In genomic region chr17:57830880-57831279, GRCh38 we compare ENCODE assay signal across 27 cellular contexts.
"Had no signal": no experiment of that assay in that cellular context is flagged by ENCODE, and none has a peak within 500 bp of the region (broad histone marks: within the 10 kb centered on the region; RNA-seq: fewer than 3 reads in every experiment).

No MANE protein-coding gene starts in this region.

- DNase-seq: activated B cell treated with CpG ODN at 0.5 μM for 24 hours; activated CD4-positive, alpha-beta memory T cell treated with anti-CD3 and anti-CD28 coated beads for 36 hours; activated CD4-positive, alpha-beta T cell treated with anti-CD3 and anti-CD28 coated beads for 4 hours; activated CD4-positive, alpha-beta T cell treated with anti-CD3 and anti-CD28 coated beads, Interleukin-2, amount 50 U/mL, for 1 hour; activated CD4-positive, CD25-positive, alpha-beta regulatory T cell treated with anti-CD3 and anti-CD28 coated beads, Interleukin-2, amount 50 U/mL, for 72 hours; activated CD8-positive, alpha-beta memory T cell treated with anti-CD3 and anti-CD28 coated beads, Interleukin-2, amount 50 U/mL, for 4 hours; activated gamma-delta T cell treated with Interleukin-2 at 50 U/mL for 16 hours; activated naive CD4-positive, alpha-beta T cell treated with anti-CD3 and anti-CD28 coated beads for 36 hours; activated T-cell treated with anti-CD3 and anti-CD28 coated beads for 4 hours; activated T-cell treated with anti-CD3 and anti-CD28 coated beads, Interleukin-2, amount 50 U/mL, for 4 hours; adrenal gland; body of pancreas; NCI-H1105 treated with DMSO at 0.1 percent for 48 hours; NCI-H1436; NCI-H1694; NCI-H1930; NCI-H2081 treated with DMSO at 0.1 percent for 48 hours; NCI-H345; NCI-H524 treated with DMSO at 0.1 percent for 48 hours; SHP77; SJCRH30 had no signal

- H3K9me3 ChIP-seq: adrenal gland, body of pancreas, breast epithelium, SJCRH30 had no signal

- H3K4me3 ChIP-seq: adrenal gland, body of pancreas, breast epithelium, SJCRH30, SK-N-MC had no signal

- H3K9me3 Mint-ChIP-seq: activated B cell treated with CpG ODN at 0.5 μM for 24 hours; activated CD4-positive, alpha-beta memory T cell treated with anti-CD3 and anti-CD28 coated beads for 36 hours; activated naive CD4-positive, alpha-beta T cell treated with anti-CD3 and anti-CD28 coated beads for 36 hours; activated naive CD4-positive, alpha-beta T cell treated with anti-CD3 and anti-CD28 coated beads, Interleukin-2, amount 50 U/mL, for 72 hours; activated T-cell treated with anti-CD3 and anti-CD28 coated beads, Interleukin-2, amount 50 U/mL, for 4 hours; activated T-helper 1 cell treated with anti-CD3 and anti-CD28 coated beads, Interleukin-12 subunit alpha, Interleukin-12 subunit beta, Interleukin-2, Interleukin-4 antibody, amounts not matched to agents 30 ng/mL and 10 ng/mL and 1 ng/mL, durations not matched to agents 14 hours and 24 hours and 36 hours; T-helper 2 cell treated with Interferon-gamma antibody and Interleukin-4, amounts not matched to agents 5 μg/mL and 100 μg/mL, for 36 hours had no signal

- H3K27ac ChIP-seq: adrenal gland, body of pancreas, breast epithelium, SJCRH30, SK-N-MC had no signal

- H3K4me3 Mint-ChIP-seq: activated B cell treated with CpG ODN at 0.5 μM for 24 hours; activated CD4-positive, alpha-beta memory T cell treated with anti-CD3 and anti-CD28 coated beads for 36 hours; activated naive CD4-positive, alpha-beta T cell treated with anti-CD3 and anti-CD28 coated beads for 36 hours; activated T-cell treated with anti-CD3 and anti-CD28 coated beads, Interleukin-2, amount 50 U/mL, for 4 hours; activated T-helper 1 cell treated with anti-CD3 and anti-CD28 coated beads, Interleukin-12 subunit alpha, Interleukin-12 subunit beta, Interleukin-2, Interleukin-4 antibody, amounts not matched to agents 30 ng/mL and 10 ng/mL and 1 ng/mL, durations not matched to agents 14 hours and 24 hours and 36 hours; T-helper 2 cell treated with Interferon-gamma antibody and Interleukin-4, amounts not matched to agents 5 μg/mL and 100 μg/mL, for 36 hours had no signal

- H3K27ac Mint-ChIP-seq: activated B cell treated with CpG ODN at 0.5 μM for 24 hours; activated CD4-positive, alpha-beta memory T cell treated with anti-CD3 and anti-CD28 coated beads for 36 hours; activated naive CD4-positive, alpha-beta T cell treated with anti-CD3 and anti-CD28 coated beads for 36 hours; activated naive CD4-positive, alpha-beta T cell treated with anti-CD3 and anti-CD28 coated beads, Interleukin-2, amount 50 U/mL, for 72 hours; activated T-helper 1 cell treated with anti-CD3 and anti-CD28 coated beads, Interleukin-12 subunit alpha, Interleukin-12 subunit beta, Interleukin-2, Interleukin-4 antibody, amounts not matched to agents 30 ng/mL and 10 ng/mL and 1 ng/mL, durations not matched to agents 14 hours and 24 hours and 36 hours; T-helper 2 cell treated with Interferon-gamma antibody and Interleukin-4, amounts not matched to agents 5 μg/mL and 100 μg/mL, for 36 hours had no signal

- H3K4me1 Mint-ChIP-seq: activated B cell treated with CpG ODN at 0.5 μM for 24 hours had no signal

- H3K36me3 Mint-ChIP-seq: activated CD4-positive, alpha-beta memory T cell treated with anti-CD3 and anti-CD28 coated beads for 36 hours; activated naive CD4-positive, alpha-beta T cell treated with anti-CD3 and anti-CD28 coated beads, Interleukin-2, amount 50 U/mL, for 72 hours had no signal

- H3K27me3 Mint-ChIP-seq: activated B cell treated with CpG ODN at 0.5 μM for 24 hours; activated CD4-positive, alpha-beta memory T cell treated with anti-CD3 and anti-CD28 coated beads for 36 hours had no signal

- ATAC-seq: activated naive CD4-positive, alpha-beta T cell treated with anti-CD3 and anti-CD28 coated beads, Interleukin-2, amount 50 U/mL, for 72 hours; activated T-cell treated with anti-CD3 and anti-CD28 coated beads, Interleukin-2, amount 50 U/mL, for 4 hours; body of pancreas; Panc1 had no signal

- H3K36me3 ChIP-seq: adrenal gland, breast epithelium, SJCRH30 had no signal

- H3K27me3 ChIP-seq: adrenal gland, body of pancreas, breast epithelium, SJCRH30 had no signal
